15 cellular contexts compared by ENCODE assay signal in the genomic region with DNA sequence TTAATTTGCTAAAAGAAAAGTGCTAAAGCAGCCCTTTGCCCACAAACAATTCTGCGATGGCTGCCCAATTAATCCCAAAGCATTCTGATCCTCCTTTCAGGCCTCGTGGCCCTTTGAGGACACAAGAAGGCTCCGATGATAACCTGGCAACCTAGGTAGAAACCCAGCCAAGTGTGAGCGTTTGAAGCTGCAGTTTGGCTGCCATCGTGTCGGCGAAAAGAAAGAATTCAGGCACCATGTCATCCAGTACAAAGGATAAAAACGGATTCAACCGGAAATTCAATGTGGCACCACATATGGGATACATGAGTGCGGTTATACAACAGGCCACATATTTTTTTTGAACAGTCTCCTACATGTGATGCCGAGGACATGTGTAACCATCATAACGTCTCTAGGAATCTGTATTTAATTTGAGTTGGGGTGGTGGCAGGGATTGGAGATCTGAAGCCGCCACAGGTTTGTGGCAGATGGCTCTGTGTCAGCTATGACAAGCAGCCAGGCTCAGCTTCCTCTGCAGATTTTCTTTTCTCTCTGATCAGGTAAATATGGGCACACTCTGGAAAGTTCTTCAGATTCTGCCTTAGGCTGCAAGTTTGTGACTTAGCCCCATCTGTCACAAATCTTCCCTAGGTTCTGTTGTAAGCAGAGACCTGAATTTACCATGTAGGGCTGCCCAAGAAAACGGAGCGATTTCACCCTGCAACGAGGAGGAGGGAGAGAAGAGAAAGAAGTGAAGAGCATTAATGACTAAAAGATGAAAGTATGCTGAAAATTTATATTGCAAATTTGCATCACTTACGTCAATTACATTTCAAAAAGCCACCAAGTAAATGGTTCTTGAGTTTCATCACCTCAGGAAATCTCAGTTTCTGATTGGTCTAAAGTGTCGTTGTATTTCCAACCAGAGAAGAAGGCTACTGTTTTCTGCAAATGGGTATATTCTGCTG.
A peak's percentile ranks its signal among the peaks of the same experiment; 100 is the strongest.
DNase-seq lines count a peak whose midpoint lies in the region; ATAC-seq and TF ChIP-seq lines count a peak whose summit lies in the region.
"Had no signal": no experiment of that assay in that cellular context is flagged by ENCODE, and none has a peak within 500 bp of the region (broad histone marks: within the 10 kb centered on the region; RNA-seq: fewer than 3 reads in every experiment).

No MANE protein-coding gene starts in this region.

- intact Hi-C loops in left lung (cut with DNase I): no loop called here

- H3K9me3 ChIP-seq in WERI-Rb-1 (ENCODE audit: severe bottlenecking) (no peaks in the 10 kb centered on the region), left lung (no peaks in the 10 kb centered on the region)
- H3K9me3 ChIP-seq: lower lobe of right lung had no signal

- peak; percentile 45 for DNase-seq in AG08395 (ENCODE audit: low spot score)
- peak; percentile 84 to 100 for DNase-seq in AML-193 (lab: John Stamatoyannopoulos, UW)
- DNase-seq in NCI-H1694 (lab: John Stamatoyannopoulos, UW): peak; percentile 23
- DNase-seq in WERI-Rb-1: peak; percentile 38
- DNase-seq in left lung: no peak
- no peak for DNase-seq in activated naive CD4-positive, alpha-beta T cell treated with Interleukin-2 at 50 U/mL for 16 hours
- DNase-seq: activated CD4-positive, alpha-beta T cell treated with anti-CD3 and anti-CD28 coated beads, Interleukin-2, amount 10 ng/mL, durations not matched to agents 7 days and 5 days; activated naive CD8-positive, alpha-beta T cell treated with anti-CD3 and anti-CD28 coated beads for 36 hours; activated T-cell treated with anti-CD3 and anti-CD28 coated beads, Interleukin-2, amount 50 U/mL, for 1 hour; CD4-positive, CD25-positive, alpha-beta regulatory T cell; central memory CD4-positive, alpha-beta T cell; lower lobe of right lung; naive thymus-derived CD4-positive, alpha-beta T cell; NCI-H69 had no signal

- H3K4me3 ChIP-seq in WERI-Rb-1 (ENCODE audit: low read depth, low read length) (no peak overlapping the region), left lung (no peak overlapping the region)
- H3K4me3 ChIP-seq: lower lobe of right lung had no signal

- ATAC-seq in left lung (no peak), esophagus mucosa (no peak)
- ATAC-seq: lower lobe of right lung; naive thymus-derived CD4-positive, alpha-beta T cell had no signal

- H3K27ac ChIP-seq in WERI-Rb-1: peak overlapping the region; percentile 71
- no peak overlapping the region for H3K27ac ChIP-seq in left lung
- H3K27ac ChIP-seq: lower lobe of right lung had no signal

- no peaks in the 10 kb centered on the region for H3K36me3 ChIP-seq in WERI-Rb-1
- H3K36me3 ChIP-seq in left lung: peaks cover 0 to 10% of the 10 kb centered on the region in 2 donors

- TF ChIP-seq CTCF in WERI-Rb-1 (IDR thresholded peaks at IDR 0.05; ENCODE audit: low read depth, low read length) (no peak), left lung (IDR thresholded peaks at IDR 0.05) (no peak)

- H3K4me1 ChIP-seq in left lung: no peaks in the 10 kb centered on the region
- H3K4me1 ChIP-seq: lower lobe of right lung had no signal

- H3K27me3 ChIP-seq in WERI-Rb-1 (ENCODE audit: insufficient read depth, low read depth, severe bottlenecking): no peaks in the 10 kb centered on the region
- H3K27me3 ChIP-seq in left lung: no peaks in the 10 kb centered on the region

Comparison
In these comparisons a context has a peak if more than half of its experiments do, and no peak if none do; other contexts are left out.
1. DNase-seq: peak in AG08395 (single experiment), AML-193 (2 of 2), NCI-H1694 (single experiment) and WERI-Rb-1 (single experiment); none in left lung (0 of 2) and activated naive CD4-positive, alpha-beta T cell treated with Interleukin-2 at 50 U/mL for 16 hours (single experiment).